ENCODE assay signal across 1 cellular context in genomic region chr3:149542375-149543312, GRCh38.
TF ChIP-seq lines count a peak whose summit lies in the region.

No MANE protein-coding gene starts in this region.

TF ChIP-seq in A549, 52 proteins besides CTCF, POLR2A, EP300 and RAD21 (continued from another document):
- TF ChIP-seq SMC3 (IDR thresholded peaks at IDR 0.05) (0 out of 3 replicates have a peak, but pooled peaks have one; percentile 15), ATOH8 (CRISPR knock-in tag; IDR thresholded peaks at IDR 0.05; ENCODE audit: low read depth) (peak; percentile 77), MAFK (IDR thresholded peaks at IDR 0.05; ENCODE audit: partially characterized antibody) (peak; percentile 25), JUNB (IDR thresholded peaks at IDR 0.05) (peak; percentile 75), ESRRA (IDR thresholded peaks at IDR 0.05; ENCODE audit: borderline replicate concordance, low read length) (no peak), NR3C1 (IDR thresholded peaks at IDR 0.05) (no peak), HEYL (CRISPR knock-in tag; IDR thresholded peaks at IDR 0.05) (no peak), RNF2 (IDR thresholded peaks at IDR 0.05; ENCODE audit: borderline replicate concordance, low read depth) (no peak), CBX8 (IDR thresholded peaks at IDR 0.05) (no peak), HOXB5 (CRISPR knock-in tag; IDR thresholded peaks at IDR 0.05) (peak; percentile 77), RCOR1 (IDR thresholded peaks at IDR 0.05; ENCODE audit: low read depth, low read length) (no peak), NPAS2 (CRISPR knock-in tag; IDR thresholded peaks at IDR 0.05; ENCODE audit: borderline replicate concordance) (no peak), CEBPB (IDR thresholded peaks at IDR 0.05) (0 out of 4 replicates have a peak, but pooled peaks of 1 of the 2 experiments have one; percentile 37), E2F6 (IDR thresholded peaks at IDR 0.05; ENCODE audit: borderline replicate concordance, low read depth) (no peak), USF2 (IDR thresholded peaks at IDR 0.05) (0 out of 2 replicates have a peak, but pooled peaks have one; percentile 11), KDM1A (IDR thresholded peaks at IDR 0.05; ENCODE audit: low read depth) (no peak), NFE2L2 (conservative IDR thresholded peaks at IDR 0.05; ENCODE audit: low read length) (no peak), CHD4 (IDR thresholded peaks at IDR 0.05; ENCODE audit: borderline replicate concordance) (no peak), REST (IDR thresholded peaks at IDR 0.05) (no peak)
